ENCODE assay signal across 10 cellular contexts in the genomic region with DNA sequence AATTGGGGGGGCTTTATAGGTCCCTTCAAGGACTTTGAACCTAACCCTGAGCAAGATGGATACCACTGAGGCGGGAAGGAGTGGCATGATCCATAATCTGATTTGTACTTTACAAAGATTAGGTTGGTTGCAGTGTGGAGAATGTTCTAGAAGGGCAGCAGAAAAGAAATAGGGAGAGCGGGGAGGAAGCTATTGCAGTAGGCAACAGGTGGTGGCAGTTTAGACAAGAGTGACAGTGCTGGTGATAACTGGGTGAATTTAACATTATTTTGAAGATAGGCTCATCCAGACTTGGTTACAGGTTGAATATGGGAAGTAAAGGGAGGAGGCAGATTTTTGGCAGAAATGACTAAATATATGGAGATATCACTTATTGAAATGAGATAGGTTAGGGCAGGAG.
"Had no signal": no experiment of that assay in that cellular context is flagged by ENCODE, and none has a peak within 500 bp of the region (broad histone marks: within the 10 kb centered on the region; RNA-seq: fewer than 3 reads in every experiment).

No MANE protein-coding gene starts in this region.

- H3K4me3 Mint-ChIP-seq: GM23338, H9, HFFc6 had no signal

- H3K4me2 ChIP-seq: GM23338 had no signal

- H3K9ac ChIP-seq: GM23248 had no signal

- FAIRE-seq: H1, H54 had no signal

- H3K9me3 ChIP-seq: HAP-1 had no signal

- H2AFZ ChIP-seq: GM23248, GM23338 had no signal

- H3K36me3 ChIP-seq: HAP-1 had no signal

- H3K27ac Mint-ChIP-seq: GM23338, H9, HFFc6 had no signal

- H3K4me1 Mint-ChIP-seq: GM23338, H9 had no signal

- H3K27ac ChIP-seq: GM23248 had no signal

- H3K9me3 Mint-ChIP-seq: GM23338, H9 had no signal

- DNase-seq: GM23248, GOT3, H7, H9, HCEC 1CT, HFFc6 had no signal

- H3K4me3 ChIP-seq: GM23248, GM23338, HAP-1 had no signal

- H3K4me1 ChIP-seq: HAP-1 had no signal
